In the genomic region with DNA sequence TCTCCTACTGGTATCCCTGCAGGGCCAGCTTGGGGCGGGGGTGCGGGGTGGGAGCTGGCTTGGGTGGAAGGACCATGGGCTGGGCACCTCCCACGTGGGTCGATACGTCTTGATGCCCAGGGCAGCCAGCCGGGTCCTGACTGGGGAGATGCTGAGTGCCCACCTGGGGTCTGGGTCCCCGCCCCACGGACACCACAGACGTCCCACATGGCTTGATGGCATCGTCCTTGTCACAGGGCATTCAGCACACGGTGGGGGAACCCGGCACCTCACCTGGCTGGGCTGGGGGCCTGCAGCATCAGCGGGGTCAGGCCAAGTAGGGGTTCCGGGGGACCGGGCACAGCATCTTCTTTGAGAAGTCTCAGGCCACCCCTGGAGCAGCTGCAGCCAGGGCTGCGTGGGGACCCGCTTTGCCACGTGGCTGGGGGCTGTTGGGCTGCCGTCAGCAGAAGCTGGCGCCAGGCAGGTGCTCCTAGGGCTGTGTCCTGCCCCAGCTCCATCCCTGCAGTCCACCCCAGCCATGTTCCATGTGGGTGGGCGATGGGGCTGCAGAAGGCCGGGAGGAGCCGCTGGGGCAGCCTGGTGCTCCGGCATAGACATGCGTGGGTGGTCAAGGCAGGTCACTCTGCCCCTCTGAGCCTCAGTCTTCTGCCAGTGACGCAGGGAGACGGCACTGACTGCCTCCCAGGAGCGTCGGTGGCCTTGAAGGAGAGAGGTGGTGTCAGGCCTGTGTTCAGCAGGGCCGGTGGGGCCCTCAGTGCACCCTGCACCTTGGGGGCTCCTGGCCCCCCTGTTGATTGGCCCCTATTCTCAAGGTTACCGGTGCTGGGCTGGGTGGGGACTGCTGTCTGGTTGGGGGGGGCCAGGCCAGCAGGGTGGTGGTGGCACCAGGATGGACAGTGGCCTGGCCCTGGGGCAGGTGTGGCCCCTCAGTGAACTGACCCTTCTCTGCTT, we compare ENCODE assay signal across 11 cellular contexts. TPM values are rescaled to one million over a fixed set of nuclear protein-coding genes. Genes with fewer than 3 reads are reported as not detected.
DNase-seq lines count a peak whose midpoint lies in the region; ATAC-seq, FAIRE-seq and TF ChIP-seq lines count a peak whose summit lies in the region.
"Had no signal": no experiment of that assay in that cellular context is flagged by ENCODE, and none has a peak within 500 bp of the region (broad histone marks: within the 10 kb centered on the region; RNA-seq: fewer than 3 reads in every experiment).

No MANE protein-coding gene starts in this region.

- peak overlapping the region; percentile 71 for H3K27ac Mint-ChIP-seq in activated CD8-positive, alpha-beta memory T cell treated with anti-CD3 and anti-CD28 coated beads, Interleukin-2, amount 10 ng/mL, durations not matched to agents 7 days and 5 days

- FAIRE-seq in HepG2 (lab: Jason Lieb, UNC), result no peak
- FAIRE-seq: bronchial epithelial cell had no signal

- H3K36me3 Mint-ChIP-seq in activated CD8-positive, alpha-beta memory T cell treated with anti-CD3 and anti-CD28 coated beads, Interleukin-2, amount 10 ng/mL, durations not matched to agents 7 days and 5 days, result peaks cover 21% of the 10 kb centered on the region

- intact Hi-C loops in HepG2 (cut with micrococcal nuclease; ENCODE audit: unreplicated experiment), result loop anchor here (1.0 kb wide), 1 partner anchor 60 kb away; no protein-coding TSS in a partner anchor

- 81% methylated on average over 3 of the region's 31 CpGs for WGBS in HepG2 (ENCODE audit: low lambda C conversion rate)

- H3K4me3 ChIP-seq in HepG2 (replicated peaks in 1 of 3; ENCODE audit: insufficient read depth in 1 of 3, low read depth in 2 of 3, low read length in 3 of 3), result no peak overlapping the region
- H3K4me3 ChIP-seq: thyroid gland had no signal

- H3K9me3 ChIP-seq in HepG2 (ENCODE audit: low read length), result no peaks in the 10 kb centered on the region
- H3K9me3 ChIP-seq: thyroid gland had no signal

- in situ Hi-C loops in HepG2 (cut with HindIII; ENCODE audit: extremely low pct_ligation_motif_present, low pct_unique_long_range_greater_than_20kb), result loop anchor here (5.0 kb wide), 1 partner anchor 62 kb away; no protein-coding TSS in a partner anchor

- TF ChIP-seq CTCF in RWPE1 (conservative IDR thresholded peaks at IDR 0.05; ENCODE audit: low read depth) (no peak), HepG2 (CRISPR knock-in tag; IDR thresholded peaks at IDR 0.05) (no peak)

- BruUV-seq in HepG2 (replicated peaks; lab: Mats Ljungman, UMichigan), result no TSS peak

- H3K4me2 ChIP-seq in HepG2 (ENCODE audit: low read depth, low read length), result no peak overlapping the region

- H3K27me3 ChIP-seq in HepG2 (ENCODE audit: control insufficient read depth in 1 of 2, insufficient read depth in 2 of 2, low read length in 2 of 2), result no peaks in the 10 kb centered on the region
- H3K27me3 ChIP-seq: thyroid gland had no signal

- peaks cover 19% of the 10 kb centered on the region; the same call in 1 of the 2 replicates for H3K4me1 ChIP-seq in HepG2 (ENCODE audit: insufficient read depth, low read length)
- H3K4me1 ChIP-seq: thyroid gland had no signal

- peak; percentile 40 for ATAC-seq in activated CD8-positive, alpha-beta memory T cell treated with anti-CD3 and anti-CD28 coated beads, Interleukin-2, amount 10 ng/mL, durations not matched to agents 7 days and 5 days
- peak; percentile 19 for ATAC-seq in HepG2
- no peak for ATAC-seq in GM21381 (IDR thresholded peaks at IDR 0.05; ENCODE audit: unreplicated experiment)

- no peak for TF ChIP-seq RAD21 in HepG2 (CRISPR knock-in tag; IDR thresholded peaks at IDR 0.05)

- POLR2A ChIA-PET in RWPE1 (lab: Yijun Ruan, JAX; ENCODE audit: low non-redundant PET) (interaction anchor here (0.6 kb wide), 1 partner anchor 176 kb away, joined by 4 read pairs; no protein-coding TSS in a partner anchor), HepG2 (lab: Yijun Ruan, JAX) (no interaction called here)

- no peaks in the 10 kb centered on the region for H3K9me3 Mint-ChIP-seq in activated CD8-positive, alpha-beta memory T cell treated with anti-CD3 and anti-CD28 coated beads, Interleukin-2, amount 10 ng/mL, durations not matched to agents 7 days and 5 days (ENCODE audit: low read depth)

- H4K20me1 ChIP-seq in HepG2 (ENCODE audit: insufficient read depth, low read length), result no peaks in the 10 kb centered on the region; the same call in 1 of the 2 replicates

- H3K27ac ChIP-seq in RWPE1 (peak overlapping the region; percentile 38), HepG2 (ENCODE audit: extremely low read length, insufficient read depth, low read length) (no peak overlapping the region), substantia nigra (ENCODE audit: low read depth, low read length, poor library complexity, severe bottlenecking) (peak overlapping the region; percentile 21)
- H3K27ac ChIP-seq: epithelial cell of prostate, thyroid gland had no signal

- no peak; a peak in 1 of 4 replicates for TF ChIP-seq POLR2A in HepG2 (IDR thresholded peaks at IDR 0.05; ENCODE audit: insufficient read depth in 1 of 2, low read depth in 2 of 2, low read length in 2 of 2)

- H2AFZ ChIP-seq in HepG2 (ENCODE audit: low read length), result no peak overlapping the region

- H3K4me3 Mint-ChIP-seq in activated CD8-positive, alpha-beta memory T cell treated with anti-CD3 and anti-CD28 coated beads, Interleukin-2, amount 10 ng/mL, durations not matched to agents 7 days and 5 days, result no peak overlapping the region

- no peak for DNase-seq in activated CD8-positive, alpha-beta memory T cell treated with anti-CD3 and anti-CD28 coated beads, Interleukin-2, amount 10 ng/mL, durations not matched to agents 7 days and 5 days
- DNase-seq in activated CD8-positive, alpha-beta memory T cell treated with anti-CD3 and anti-CD28 coated beads, Interleukin-2, amount 50 U/mL, for 48 hours, result no peak
- DNase-seq in RWPE1 (ENCODE audit: low spot score) (no peak), HepG2 (ENCODE audit: low spot score) (no peak), substantia nigra (lab: John Stamatoyannopoulos, UW) (no peak), D341Med (ENCODE audit: low spot score) (no peak), NCI-H526 treated with DMSO at 0.1 percent for 48 hours (lab: John Stamatoyannopoulos, UW) (no peak)

- peaks cover 10 to 42% of the 10 kb centered on the region in 2 experiments; a peak in 4 of 5 replicates for H3K36me3 ChIP-seq in HepG2 (replicated peaks in 1 of 2; ENCODE audit: control insufficient read depth in 1 of 2, insufficient read depth in 2 of 2, low read length in 2 of 2)

- peaks cover 18% of the 10 kb centered on the region for H3K4me1 Mint-ChIP-seq in activated CD8-positive, alpha-beta memory T cell treated with anti-CD3 and anti-CD28 coated beads, Interleukin-2, amount 10 ng/mL, durations not matched to agents 7 days and 5 days

- TF ChIP-seq EP300 in HepG2 (IDR thresholded peaks at IDR 0.05; ENCODE audit: low read depth in 2 of 2, low read length in 2 of 2) (no peak), HepG2 (CRISPR knock-in tag; IDR thresholded peaks at IDR 0.05; ENCODE audit: borderline replicate concordance) (no peak)

- H3K27me3 Mint-ChIP-seq in activated CD8-positive, alpha-beta memory T cell treated with anti-CD3 and anti-CD28 coated beads, Interleukin-2, amount 10 ng/mL, durations not matched to agents 7 days and 5 days, result no peaks in the 10 kb centered on the region

- H3K79me2 ChIP-seq in HepG2 (ENCODE audit: insufficient read depth, low read length), result peaks cover 21% of the 10 kb centered on the region

- no peak overlapping the region for H3K9ac ChIP-seq in HepG2 (ENCODE audit: insufficient read depth, low read depth, low read length)

- CTCF ChIA-PET in activated CD8-positive, alpha-beta memory T cell treated with anti-CD3 and anti-CD28 coated beads, Interleukin-2, amount 10 ng/mL, durations not matched to agents 7 days and 5 days (lab: Charles Lee), result interaction anchor here (0.9 to 5.6 kb wide), 6 partner anchors 18 to 60 kb away, joined by 3 to 45 read pairs (median 3); no protein-coding TSS in a partner anchor
- CTCF ChIA-PET in RWPE1 (lab: Yijun Ruan, JAX) (interaction anchor here (0.6 to 1.0 kb wide), 2 partner anchors 55 to 60 kb away, joined by 3 to 4 read pairs; no protein-coding TSS in a partner anchor), HepG2 (lab: Yijun Ruan, JAX; ENCODE audit: low intra/inter-chr PET ratio, low total read pairs) (interaction anchor here (1.7 to 2.5 kb wide), 2 partner anchors 40 to 61 kb away, joined by 3 to 39 read pairs; no protein-coding TSS in a partner anchor)

RNA-seq across cellular contexts. Expression of a gene that starts 8.4 kb away (rescaled TPM):
- total RNA-seq in activated CD8-positive, alpha-beta memory T cell treated with anti-CD3 and anti-CD28 coated beads, Interleukin-2, amount 10 ng/mL, durations not matched to agents 7 days and 5 days, result 10 to 100 TPM; 30.0 to 35.6 TPM
- 12.5 and 19.0 TPM in 2 replicates for total RNA-seq in HepG2 (2016; rRNA removed; fragmentation: Illumina TruSeq; extraction: Trizol)
- 2.8 and 3.8 TPM in 2 replicates for total RNA-seq in HepG2 (2016; cell fraction: cytosol; rRNA removed; fragmentation: Illumina TruSeq; extraction: Trizol; ENCODE audit: low read depth)
- total RNA-seq in HepG2 (2016; cell fraction: insoluble cytoplasmic fraction; rRNA removed; fragmentation: Illumina TruSeq; extraction: Trizol), result 9.4 and 19.8 TPM in 2 replicates
- total RNA-seq in HepG2 (2016; cell fraction: membrane; rRNA removed; fragmentation: Illumina TruSeq; extraction: Trizol), result 6.0 and 7.6 TPM in 2 replicates
- total RNA-seq in HepG2 (2016; cell fraction: nucleus; rRNA removed; fragmentation: Illumina TruSeq; extraction: Trizol), result 18.8 and 19.9 TPM in 2 replicates
- polyA plus RNA-seq in HepG2 (2011; rRNA removed), result 14.4 and 18.7 TPM in 2 replicates
- polyA plus RNA-seq in HepG2 (2011; cell fraction: cytosol; rRNA removed), result 10.0 and 18.1 TPM in 2 replicates
- 88.6 and 104 TPM in 2 replicates for polyA plus RNA-seq in HepG2 (2011; cell fraction: nucleus; rRNA removed)
- polyA plus RNA-seq in HepG2 (2012), result 10.9 and 17.7 TPM in 2 replicates
- polyA plus RNA-seq in HepG2 (2016; cell fraction: cytosol; fragmentation: Illumina TruSeq; extraction: Trizol; ENCODE audit: low read depth), result 3.5 and 4.0 TPM in 2 replicates
- polyA plus RNA-seq in HepG2 (2016; cell fraction: insoluble cytoplasmic fraction; fragmentation: Illumina TruSeq; extraction: Trizol; ENCODE audit: low read depth), result 9.5 and 12.3 TPM in 2 replicates
- 4.9 and 5.3 TPM in 2 replicates for polyA plus RNA-seq in HepG2 (2016; cell fraction: membrane; fragmentation: Illumina TruSeq; extraction: Trizol; ENCODE audit: low read depth)
- 54.2 and 57.7 TPM in 2 replicates for polyA plus RNA-seq in HepG2 (2016; cell fraction: nucleus; fragmentation: Illumina TruSeq; extraction: Trizol; ENCODE audit: insufficient read depth, low read depth)
- 9.7 and 16.7 TPM in 2 replicates for polyA minus RNA-seq in HepG2 (2011; rRNA and poly(A)+ RNA removed; ENCODE audit: low replicate concordance)
- 6.4 and 6.9 TPM in 2 replicates for polyA minus RNA-seq in HepG2 (2011; cell fraction: cytosol; rRNA and poly(A)+ RNA removed)
- 7.5 and 7.7 TPM in 2 replicates for polyA minus RNA-seq in HepG2 (2011; cell fraction: nucleus; rRNA and poly(A)+ RNA removed)

RNA-seq across cellular contexts. Expression of a gene that starts 23.5 kb away (rescaled TPM):
- 100 to 1,000 TPM; 141 to 177 TPM for total RNA-seq in activated CD8-positive, alpha-beta memory T cell treated with anti-CD3 and anti-CD28 coated beads, Interleukin-2, amount 10 ng/mL, durations not matched to agents 7 days and 5 days
- 16.2 and 21.5 TPM in 2 replicates for total RNA-seq in HepG2 (2016; rRNA removed; fragmentation: Illumina TruSeq; extraction: Trizol)
- total RNA-seq in HepG2 (2016; cell fraction: cytosol; rRNA removed; fragmentation: Illumina TruSeq; extraction: Trizol; ENCODE audit: low read depth), result 8.1 and 8.5 TPM in 2 replicates
- total RNA-seq in HepG2 (2016; cell fraction: insoluble cytoplasmic fraction; rRNA removed; fragmentation: Illumina TruSeq; extraction: Trizol), result 14.1 and 20.1 TPM in 2 replicates
- total RNA-seq in HepG2 (2016; cell fraction: membrane; rRNA removed; fragmentation: Illumina TruSeq; extraction: Trizol), result 15.9 and 17.7 TPM in 2 replicates
- 12.3 and 17.7 TPM in 2 replicates for total RNA-seq in HepG2 (2016; cell fraction: nucleus; rRNA removed; fragmentation: Illumina TruSeq; extraction: Trizol)
- polyA plus RNA-seq in HepG2 (2011; rRNA removed), result 28.9 and 36.8 TPM in 2 replicates
- 15.8 and 28.0 TPM in 2 replicates for polyA plus RNA-seq in HepG2 (2011; cell fraction: cytosol; rRNA removed)
- polyA plus RNA-seq in HepG2 (2011; cell fraction: nucleus; rRNA removed), result 241 and 327 TPM in 2 replicates
- polyA plus RNA-seq in HepG2 (2012), result 19.6 and 35.2 TPM in 2 replicates
- polyA plus RNA-seq in HepG2 (2016; cell fraction: cytosol; fragmentation: Illumina TruSeq; extraction: Trizol; ENCODE audit: low read depth), result 10.4 and 11.2 TPM in 2 replicates
- polyA plus RNA-seq in HepG2 (2016; cell fraction: insoluble cytoplasmic fraction; fragmentation: Illumina TruSeq; extraction: Trizol; ENCODE audit: low read depth), result 19.9 and 22.8 TPM in 2 replicates
- polyA plus RNA-seq in HepG2 (2016; cell fraction: membrane; fragmentation: Illumina TruSeq; extraction: Trizol; ENCODE audit: low read depth), result 15.2 and 16.9 TPM in 2 replicates
- 56.6 and 60.9 TPM in 2 replicates for polyA plus RNA-seq in HepG2 (2016; cell fraction: nucleus; fragmentation: Illumina TruSeq; extraction: Trizol; ENCODE audit: insufficient read depth, low read depth)
- 22.4 and 30.1 TPM in 2 replicates for polyA minus RNA-seq in HepG2 (2011; rRNA and poly(A)+ RNA removed; ENCODE audit: low replicate concordance)
- 9.7 and 11.7 TPM in 2 replicates for polyA minus RNA-seq in HepG2 (2011; cell fraction: cytosol; rRNA and poly(A)+ RNA removed)
- polyA minus RNA-seq in HepG2 (2011; cell fraction: nucleus; rRNA and poly(A)+ RNA removed), result 14.4 and 18.2 TPM in 2 replicates

RNA-seq across cellular contexts. Expression of a gene that starts 35.6 kb away (rescaled TPM):
- 10 to 100 TPM; 60.9 to 72.0 TPM for total RNA-seq in activated CD8-positive, alpha-beta memory T cell treated with anti-CD3 and anti-CD28 coated beads, Interleukin-2, amount 10 ng/mL, durations not matched to agents 7 days and 5 days
- total RNA-seq in HepG2 (2016; rRNA removed; fragmentation: Illumina TruSeq; extraction: Trizol), result 5.8 and 15.7 TPM in 2 replicates
- total RNA-seq in HepG2 (2016; cell fraction: cytosol; rRNA removed; fragmentation: Illumina TruSeq; extraction: Trizol; ENCODE audit: low read depth), result 3.8 and 4.4 TPM in 2 replicates
- 4.6 and 17.4 TPM in 2 replicates for total RNA-seq in HepG2 (2016; cell fraction: insoluble cytoplasmic fraction; rRNA removed; fragmentation: Illumina TruSeq; extraction: Trizol)
- 4.6 and 5.1 TPM in 2 replicates for total RNA-seq in HepG2 (2016; cell fraction: membrane; rRNA removed; fragmentation: Illumina TruSeq; extraction: Trizol)
- 23.1 and 29.5 TPM in 2 replicates for total RNA-seq in HepG2 (2016; cell fraction: nucleus; rRNA removed; fragmentation: Illumina TruSeq; extraction: Trizol)
- polyA plus RNA-seq in HepG2 (2011; rRNA removed), result 14.6 and 23.7 TPM in 2 replicates
- 2.6 and 4.8 TPM in 2 replicates for polyA plus RNA-seq in HepG2 (2011; cell fraction: cytosol; rRNA removed)
- 276 and 340 TPM in 2 replicates for polyA plus RNA-seq in HepG2 (2011; cell fraction: nucleus; rRNA removed)
- polyA plus RNA-seq in HepG2 (2012), result 13.4 and 15.8 TPM in 2 replicates
- polyA plus RNA-seq in HepG2 (2016; cell fraction: cytosol; fragmentation: Illumina TruSeq; extraction: Trizol; ENCODE audit: low read depth), result 0.95 and 1.2 TPM in 2 replicates
- polyA plus RNA-seq in HepG2 (2016; cell fraction: insoluble cytoplasmic fraction; fragmentation: Illumina TruSeq; extraction: Trizol; ENCODE audit: low read depth), result 3.6 and 4.4 TPM in 2 replicates
- 0.86 and 2.1 TPM in 2 replicates for polyA plus RNA-seq in HepG2 (2016; cell fraction: membrane; fragmentation: Illumina TruSeq; extraction: Trizol; ENCODE audit: low read depth)
- polyA plus RNA-seq in HepG2 (2016; cell fraction: nucleus; fragmentation: Illumina TruSeq; extraction: Trizol; ENCODE audit: insufficient read depth, low read depth), result 62.8 and 72.9 TPM in 2 replicates
- 11.6 and 16.8 TPM in 2 replicates for polyA minus RNA-seq in HepG2 (2011; rRNA and poly(A)+ RNA removed; ENCODE audit: low replicate concordance)
- 2.7 and 4.0 TPM in 2 replicates for polyA minus RNA-seq in HepG2 (2011; cell fraction: cytosol; rRNA and poly(A)+ RNA removed)
- 32.9 and 40.9 TPM in 2 replicates for polyA minus RNA-seq in HepG2 (2011; cell fraction: nucleus; rRNA and poly(A)+ RNA removed)

RNA-seq across cellular contexts. Expression of a gene that starts 38.7 kb away (rescaled TPM):
- 1 to 10 TPM; 1.3 to 1.8 TPM for total RNA-seq in activated CD8-positive, alpha-beta memory T cell treated with anti-CD3 and anti-CD28 coated beads, Interleukin-2, amount 10 ng/mL, durations not matched to agents 7 days and 5 days
- total RNA-seq in HepG2 (2016; rRNA removed; fragmentation: Illumina TruSeq; extraction: Trizol), result 0.15 and 0.58 TPM in 2 replicates
- 0.20 and 0.35 TPM in 2 replicates for total RNA-seq in HepG2 (2016; cell fraction: cytosol; rRNA removed; fragmentation: Illumina TruSeq; extraction: Trizol; ENCODE audit: low read depth)
- 0.19 TPM in 2 replicates for total RNA-seq in HepG2 (2016; cell fraction: insoluble cytoplasmic fraction; rRNA removed; fragmentation: Illumina TruSeq; extraction: Trizol)
- 1.1 and 1.4 TPM in 2 replicates for total RNA-seq in HepG2 (2016; cell fraction: membrane; rRNA removed; fragmentation: Illumina TruSeq; extraction: Trizol)
- 0.47 and 0.56 TPM in 2 replicates for total RNA-seq in HepG2 (2016; cell fraction: nucleus; rRNA removed; fragmentation: Illumina TruSeq; extraction: Trizol)
- 1.1 TPM in 2 replicates for polyA plus RNA-seq in HepG2 (2011; rRNA removed)
- 0.99 and 1.7 TPM in 2 replicates for polyA plus RNA-seq in HepG2 (2011; cell fraction: cytosol; rRNA removed)
- polyA plus RNA-seq in HepG2 (2011; cell fraction: nucleus; rRNA removed), result 2.5 and 4.2 TPM in 2 replicates
- 1.6 and 3.8 TPM in 2 replicates for polyA plus RNA-seq in HepG2 (2012)
- polyA plus RNA-seq in HepG2 (2016; cell fraction: cytosol; fragmentation: Illumina TruSeq; extraction: Trizol; ENCODE audit: low read depth), result 1.3 and 1.4 TPM in 2 replicates
- 1.1 and 1.4 TPM in 2 replicates for polyA plus RNA-seq in HepG2 (2016; cell fraction: insoluble cytoplasmic fraction; fragmentation: Illumina TruSeq; extraction: Trizol; ENCODE audit: low read depth)
- 2.9 and 3.6 TPM in 2 replicates for polyA plus RNA-seq in HepG2 (2016; cell fraction: membrane; fragmentation: Illumina TruSeq; extraction: Trizol; ENCODE audit: low read depth)
- polyA plus RNA-seq in HepG2 (2016; cell fraction: nucleus; fragmentation: Illumina TruSeq; extraction: Trizol; ENCODE audit: insufficient read depth, low read depth), result 2.0 and 2.3 TPM in 2 replicates
- 0.78 and 0.84 TPM in 2 replicates for polyA minus RNA-seq in HepG2 (2011; rRNA and poly(A)+ RNA removed; ENCODE audit: low replicate concordance)
- 0.30 and 0.79 TPM in 2 replicates for polyA minus RNA-seq in HepG2 (2011; cell fraction: cytosol; rRNA and poly(A)+ RNA removed)
- polyA minus RNA-seq in HepG2 (2011; cell fraction: nucleus; rRNA and poly(A)+ RNA removed), result 0.37 and 0.39 TPM in 2 replicates

RNA-seq across cellular contexts. Expression of a gene that starts 41.8 kb away (rescaled TPM):
- 10 to 100 TPM; 75.2 to 96.3 TPM for total RNA-seq in activated CD8-positive, alpha-beta memory T cell treated with anti-CD3 and anti-CD28 coated beads, Interleukin-2, amount 10 ng/mL, durations not matched to agents 7 days and 5 days
- 4.0 and 13.9 TPM in 2 replicates for total RNA-seq in HepG2 (2016; rRNA removed; fragmentation: Illumina TruSeq; extraction: Trizol)
- 7.1 and 8.7 TPM in 2 replicates for total RNA-seq in HepG2 (2016; cell fraction: cytosol; rRNA removed; fragmentation: Illumina TruSeq; extraction: Trizol; ENCODE audit: low read depth)
- 4.1 and 13.9 TPM in 2 replicates for total RNA-seq in HepG2 (2016; cell fraction: insoluble cytoplasmic fraction; rRNA removed; fragmentation: Illumina TruSeq; extraction: Trizol)
- total RNA-seq in HepG2 (2016; cell fraction: membrane; rRNA removed; fragmentation: Illumina TruSeq; extraction: Trizol), result 4.4 and 4.6 TPM in 2 replicates
- total RNA-seq in HepG2 (2016; cell fraction: nucleus; rRNA removed; fragmentation: Illumina TruSeq; extraction: Trizol), result 23.1 and 23.7 TPM in 2 replicates
- 14.9 and 19.7 TPM in 2 replicates for polyA plus RNA-seq in HepG2 (2011; rRNA removed)
- 1.8 and 3.9 TPM in 2 replicates for polyA plus RNA-seq in HepG2 (2011; cell fraction: cytosol; rRNA removed)
- polyA plus RNA-seq in HepG2 (2011; cell fraction: nucleus; rRNA removed), result 257 and 366 TPM in 2 replicates
- 15.0 and 23.8 TPM in 2 replicates for polyA plus RNA-seq in HepG2 (2012)
- 0.86 TPM in 2 replicates for polyA plus RNA-seq in HepG2 (2016; cell fraction: cytosol; fragmentation: Illumina TruSeq; extraction: Trizol; ENCODE audit: low read depth)
- polyA plus RNA-seq in HepG2 (2016; cell fraction: insoluble cytoplasmic fraction; fragmentation: Illumina TruSeq; extraction: Trizol; ENCODE audit: low read depth), result 3.2 and 5.7 TPM in 2 replicates
- polyA plus RNA-seq in HepG2 (2016; cell fraction: membrane; fragmentation: Illumina TruSeq; extraction: Trizol; ENCODE audit: low read depth), result 2.1 TPM in 2 replicates
- polyA plus RNA-seq in HepG2 (2016; cell fraction: nucleus; fragmentation: Illumina TruSeq; extraction: Trizol; ENCODE audit: insufficient read depth, low read depth), result 72.4 and 82.8 TPM in 2 replicates
- polyA minus RNA-seq in HepG2 (2011; rRNA and poly(A)+ RNA removed; ENCODE audit: low replicate concordance), result 7.7 and 20.9 TPM in 2 replicates
- polyA minus RNA-seq in HepG2 (2011; cell fraction: cytosol; rRNA and poly(A)+ RNA removed), result 3.9 and 4.2 TPM in 2 replicates
- polyA minus RNA-seq in HepG2 (2011; cell fraction: nucleus; rRNA and poly(A)+ RNA removed), result 34.9 and 37.9 TPM in 2 replicates
